ENCODE assay signal across 9 cellular contexts in genomic region chr1:155166373-155167165, GRCh38. TPM values are rescaled to one million over a fixed set of nuclear protein-coding genes. Genes with fewer than 3 reads are reported as not detected.
DNase-seq lines count a peak whose midpoint lies in the region; ATAC-seq, FAIRE-seq and TF ChIP-seq lines count a peak whose summit lies in the region.
"Had no signal": no experiment of that assay in that cellular context is flagged by ENCODE, and none has a peak within 500 bp of the region (broad histone marks: within the 10 kb centered on the region; RNA-seq: fewer than 3 reads in every experiment).

No MANE protein-coding gene starts in this region.

- H3K4me3 Mint-ChIP-seq in osteocyte (ENCODE audit: unreplicated experiment) = no peak overlapping the region

- peak overlapping the region; percentile 73 for H3K18ac ChIP-seq in H1 (ENCODE audit: extremely low read depth, low read length)

- no peak for TF ChIP-seq EP300 in H1 (IDR thresholded peaks at IDR 0.05; ENCODE audit: borderline replicate concordance in 1 of 2, low read depth in 2 of 2, low read length in 2 of 2)

- H3K79me1 ChIP-seq in H1 (ENCODE audit: low read depth, low read length) = no peaks in the 10 kb centered on the region

- H3K4ac ChIP-seq in H1 (replicated peaks; ENCODE audit: insufficient read length, low read depth, low read length) = peak overlapping the region; percentile 71

- no peak for FAIRE-seq in H1 (lab: Jason Lieb, UNC)

- peak overlapping the region; percentile 46 for H4K5ac ChIP-seq in H1 (ENCODE audit: insufficient read length, low read depth, low read length)

- H3K27me3 Mint-ChIP-seq in osteocyte (ENCODE audit: unreplicated experiment) = no peaks in the 10 kb centered on the region

- H3K4me1 ChIP-seq in H1 (replicated peaks in 1 of 4; ENCODE audit: control insufficient read depth in 3 of 4, insufficient read depth in 4 of 4, low read length in 3 of 4) = peaks cover 2 to 17% (median 13%) of the 10 kb centered on the region in 4 experiments

- POLR2A ChIA-PET in H1 (lab: Charles Lee; ENCODE audit: partially characterized antibody) = interaction anchor here (0.5 to 3.0 kb wide), 17 partner anchors 8 to 195 kb away, joined by 3 to 24 read pairs (median 4); partner anchors contain the start of gene SLC50A1

- peak in 1 of 2 experiments; percentile 29; a peak in 1 of 3 replicates for TF ChIP-seq POLR2A in H1 (IDR thresholded peaks at IDR 0.05; ENCODE audit: control extremely low read depth in 1 of 2, low read depth in 2 of 2, low read length in 2 of 2)

- H2BK12ac ChIP-seq in H1 (ENCODE audit: low read depth, low read length) = peak overlapping the region; percentile 87; the same call in 1 of the 2 replicates

- H3K23me2 ChIP-seq in H1 (ENCODE audit: low read depth, low read length) = peaks cover 11% of the 10 kb centered on the region

- no peaks in the 10 kb centered on the region for H3K9me3 ChIP-seq in H1 (ENCODE audit: insufficient read depth in 2 of 2, low read depth in 1 of 2, low read length in 1 of 2)

- H4K91ac ChIP-seq in H1 (replicated peaks; ENCODE audit: insufficient read length, low read length) = peak overlapping the region; percentile 75

- WGBS in H1 (ENCODE audit: extremely low coverage in 1 of 2, insufficient coverage in 1 of 2, insufficient read length in 1 of 2, insufficient replicate concordance in 2 of 2, low coverage in 1 of 2, low lambda C conversion rate in 2 of 2, missing lambda C conversion rate in 1 of 2), 2 experiments = 16% methylated on average over 22 of the region's 31 CpGs; no CpG with 5 or more reads in 1 of the 2 experiments

- H3K27ac Mint-ChIP-seq in osteocyte (ENCODE audit: unreplicated experiment) = no peak overlapping the region

- H2BK15ac ChIP-seq in H1 (ENCODE audit: low read length) = peak overlapping the region; percentile 100; the same call in 1 of the 2 replicates

- no peak overlapping the region for H3K23ac ChIP-seq in H1 (ENCODE audit: insufficient read length)

- H3K9me3 Mint-ChIP-seq in osteocyte (ENCODE audit: unreplicated experiment) = no peaks in the 10 kb centered on the region

- CTCF ChIA-PET in H1 (lab: Charles Lee; ENCODE audit: partially characterized antibody) = interaction anchor here (0.6 to 12.4 kb wide), 31 partner anchors 7 to 560 kb away, joined by 3 to 215 read pairs (median 5); partner anchors contain the start of genes DPM3, EFNA1, EFNA4 and SLC50A1

- H3K4me2 ChIP-seq in H1 (ENCODE audit: insufficient read depth in 1 of 2, low read depth in 2 of 2, low read length in 2 of 2) = peak overlapping the region; percentile 63 to 100

- H4K20me1 ChIP-seq in H1 (replicated peaks in 1 of 2; ENCODE audit: control insufficient read depth in 1 of 2, insufficient read depth in 2 of 2, low read length in 2 of 2) = no peaks in the 10 kb centered on the region

- H3K14ac ChIP-seq in H1 (ENCODE audit: insufficient read length) = no peak overlapping the region

- no peaks in the 10 kb centered on the region for H3K27me3 ChIP-seq in H1 (replicated peaks in 1 of 4; ENCODE audit: control insufficient read depth in 3 of 4, extremely low read depth in 1 of 4, insufficient read depth in 3 of 4, low read length in 3 of 4)

- H3K4me1 Mint-ChIP-seq in osteocyte (ENCODE audit: unreplicated experiment) = peaks cover 9% of the 10 kb centered on the region

- H2AFZ ChIP-seq in H1 (ENCODE audit: low read length) = peak overlapping the region; percentile 37

- H3K4me3 ChIP-seq in H1 (ENCODE audit: extremely low read depth in 1 of 4, insufficient read depth in 2 of 4, low read depth in 3 of 4, low read length in 4 of 4) = peak overlapping the region; percentile 28 to 71 (median 32); a peak in 6 of 8 replicates

- peak overlapping the region in 1 of 4 experiments; percentile 8; a peak in 1 of 7 replicates for H3K9ac ChIP-seq in H1 (replicated peaks in 1 of 4; ENCODE audit: extremely low read depth in 1 of 4, low read depth in 3 of 4, low read length in 3 of 4)

- peak overlapping the region; percentile 60; the same call in 1 of the 2 replicates for H2BK5ac ChIP-seq in H1 (ENCODE audit: low read depth, low read length)

- DNase-seq in Ammon's horn (ENCODE audit: low spot score) = peak; percentile 62
- DNase-seq in Kasumi-1 (lab: John Stamatoyannopoulos, UW) = peak; percentile 89 to 92
- peak in 1 of 2 experiments; percentile 82 for DNase-seq in H1 (ENCODE audit: low read depth in 1 of 2, low spot score in 2 of 2)
- peak; percentile 55 for DNase-seq in medulla oblongata (ENCODE audit: extremely low spot score)
- no peak for DNase-seq in HT-29 (ENCODE audit: low spot score)
- DNase-seq in osteocyte (ENCODE audit: extremely low spot score, unreplicated experiment) = no peak
- no peak for DNase-seq in activated gamma-delta T cell (lab: John Stamatoyannopoulos, UW)

- TF ChIP-seq CTCF in H1 (IDR thresholded peaks at IDR 0.05; ENCODE audit: control extremely low read depth in 1 of 3, insufficient read depth in 1 of 3, low read depth in 1 of 3, low read length in 3 of 3) (no peak), osteocyte (IDR thresholded peaks at IDR 0.05) (no peak)

- no peak overlapping the region for H3K27ac ChIP-seq in H1 (ENCODE audit: low read depth, low read length)

- H2BK120ac ChIP-seq in H1 (replicated peaks; ENCODE audit: low read depth, low read length) = no peak overlapping the region

- 0 out of 2 replicates have a peak overlapping the region, but pooled peaks have one; percentile 2 for H2BK20ac ChIP-seq in H1 (ENCODE audit: low read length)

- H3K36me3 Mint-ChIP-seq in osteocyte (ENCODE audit: unreplicated experiment) = peaks cover 11% of the 10 kb centered on the region

- H3K56ac ChIP-seq in H1 (replicated peaks; ENCODE audit: insufficient read length, low read depth, low read length) = no peak overlapping the region

- no peak for TF ChIP-seq RAD21 in H1 (IDR thresholded peaks at IDR 0.05 in 1 of 2, conservative IDR thresholded peaks at IDR 0.05 in 1 of 2; ENCODE audit: low read depth in 2 of 2, low read length in 2 of 2)

- H2AK5ac ChIP-seq in H1 (ENCODE audit: low read depth, low read length) = no peak overlapping the region

- ATAC-seq in GM21515 (IDR thresholded peaks at IDR 0.05; ENCODE audit: unreplicated experiment) = no peak

- H4K8ac ChIP-seq in H1 (ENCODE audit: extremely low read depth, insufficient read depth, low read length) = peak overlapping the region; percentile 42

- H3K36me3 ChIP-seq in H1 (ENCODE audit: control insufficient read depth in 2 of 4, insufficient read depth in 4 of 4, low read length in 3 of 4) = peaks cover 0 to 10% (median 7%) of the 10 kb centered on the region in 4 experiments; a peak in 4 of 8 replicates

- peaks cover 0 to 2% of the 10 kb centered on the region in 2 experiments; a peak in 1 of 4 replicates for H3K79me2 ChIP-seq in H1 (ENCODE audit: control insufficient read depth in 1 of 2, insufficient read depth in 2 of 2, low read length in 2 of 2)

RNA-seq across cellular contexts. Expression of gene KRTCAP2, which starts 6.5 kb away (rescaled TPM):
- total RNA-seq in H1 (2021; fragmentation: NEBNext Ultra II Directional; extraction: Animal tissue kit (Norgen Biotek cat#: 25700)) = 146 TPM in 2 replicates
- 317 and 419 TPM in 2 replicates for polyA plus RNA-seq in H1 (2011; rRNA removed)
- 199 TPM for polyA plus RNA-seq in H1 (2011; cell fraction: cytosol; rRNA removed)
- polyA plus RNA-seq in H1 (2011; cell fraction: nucleus; rRNA removed) = 287 TPM
- polyA plus RNA-seq in H1 (2012, experiment 1 of 2) = 150 to 268 TPM (median 247 TPM) in 4 replicates
- 705 TPM for polyA plus RNA-seq in H1 (2012, experiment 2 of 2)
- 290 TPM for polyA plus RNA-seq in H1 (2013, experiment 1 of 2)
- 399 TPM for polyA plus RNA-seq in H1 (2013, experiment 2 of 2)
- 107 and 146 TPM in 2 replicates for polyA minus RNA-seq in H1 (2011; rRNA and poly(A)+ RNA removed)
- polyA minus RNA-seq in H1 (2011; cell fraction: cytosol; rRNA and poly(A)+ RNA removed) = 86.3 TPM
- 82.9 TPM for polyA minus RNA-seq in H1 (2011; cell fraction: nucleus; rRNA and poly(A)+ RNA removed)
- 107 and 128 TPM in 2 replicates for total RNA-seq in HT-29 (2014; rRNA removed; shearing (Covaris generic))
- total RNA-seq in osteocyte = 190 and 201 TPM in 2 replicates

RNA-seq across cellular contexts. Expression of gene TRIM46, which starts 7.1 kb away (rescaled TPM):
- 15.0 and 15.5 TPM in 2 replicates for total RNA-seq in H1 (2021; fragmentation: NEBNext Ultra II Directional; extraction: Animal tissue kit (Norgen Biotek cat#: 25700))
- polyA plus RNA-seq in H1 (2011; rRNA removed) = 21.6 and 34.7 TPM in 2 replicates
- polyA plus RNA-seq in H1 (2011; cell fraction: cytosol; rRNA removed) = 29.4 TPM
- polyA plus RNA-seq in H1 (2011; cell fraction: nucleus; rRNA removed) = 94.4 TPM
- 18.2 to 22.5 TPM (median 20.8 TPM) in 4 replicates for polyA plus RNA-seq in H1 (2012, experiment 1 of 2)
- 12.6 TPM for polyA plus RNA-seq in H1 (2012, experiment 2 of 2)
- polyA plus RNA-seq in H1 (2013, experiment 1 of 2) = 11.7 TPM
- polyA plus RNA-seq in H1 (2013, experiment 2 of 2) = 9.4 TPM
- 11.4 and 11.5 TPM in 2 replicates for polyA minus RNA-seq in H1 (2011; rRNA and poly(A)+ RNA removed)
- polyA minus RNA-seq in H1 (2011; cell fraction: cytosol; rRNA and poly(A)+ RNA removed) = 13.7 TPM
- 28.4 TPM for polyA minus RNA-seq in H1 (2011; cell fraction: nucleus; rRNA and poly(A)+ RNA removed)
- not detected in 2 replicates for total RNA-seq in HT-29 (2014; rRNA removed; shearing (Covaris generic))
- 6.1 and 7.7 TPM in 2 replicates for total RNA-seq in osteocyte

RNA-seq across cellular contexts. Expression of gene DPM3, which starts 26.2 kb away (rescaled TPM):
- total RNA-seq in H1 (2021; fragmentation: NEBNext Ultra II Directional; extraction: Animal tissue kit (Norgen Biotek cat#: 25700)) = 44.8 and 49.3 TPM in 2 replicates
- 227 and 349 TPM in 2 replicates for polyA plus RNA-seq in H1 (2011; rRNA removed)
- polyA plus RNA-seq in H1 (2011; cell fraction: cytosol; rRNA removed) = 166 TPM
- polyA plus RNA-seq in H1 (2011; cell fraction: nucleus; rRNA removed) = 111 TPM
- 30.1 to 106 TPM (median 79.5 TPM) in 4 replicates for polyA plus RNA-seq in H1 (2012, experiment 1 of 2)
- polyA plus RNA-seq in H1 (2012, experiment 2 of 2) = 141 TPM
- 184 TPM for polyA plus RNA-seq in H1 (2013, experiment 1 of 2)
- polyA plus RNA-seq in H1 (2013, experiment 2 of 2) = 217 TPM
- 6.9 and 13.7 TPM in 2 replicates for polyA minus RNA-seq in H1 (2011; rRNA and poly(A)+ RNA removed)
- 6.6 TPM for polyA minus RNA-seq in H1 (2011; cell fraction: cytosol; rRNA and poly(A)+ RNA removed)
- 11.4 TPM for polyA minus RNA-seq in H1 (2011; cell fraction: nucleus; rRNA and poly(A)+ RNA removed)
- total RNA-seq in HT-29 (2014; rRNA removed; shearing (Covaris generic)) = 86.2 and 100 TPM in 2 replicates
- 61.3 and 64.4 TPM in 2 replicates for total RNA-seq in osteocyte

RNA-seq across cellular contexts. Expression of gene SLC50A1, which starts 30.9 kb away (rescaled TPM):
- total RNA-seq in H1 (2021; fragmentation: NEBNext Ultra II Directional; extraction: Animal tissue kit (Norgen Biotek cat#: 25700)) = 36.5 and 41.6 TPM in 2 replicates
- 80.7 and 90.8 TPM in 2 replicates for polyA plus RNA-seq in H1 (2011; rRNA removed)
- polyA plus RNA-seq in H1 (2011; cell fraction: cytosol; rRNA removed) = 61.8 TPM
- 34.9 TPM for polyA plus RNA-seq in H1 (2011; cell fraction: nucleus; rRNA removed)
- polyA plus RNA-seq in H1 (2012, experiment 1 of 2) = 36.0 to 50.1 TPM (median 39.0 TPM) in 4 replicates
- polyA plus RNA-seq in H1 (2012, experiment 2 of 2) = 56.4 TPM
- polyA plus RNA-seq in H1 (2013, experiment 1 of 2) = 47.5 TPM
- 50.4 TPM for polyA plus RNA-seq in H1 (2013, experiment 2 of 2)
- 42.3 and 45.2 TPM in 2 replicates for polyA minus RNA-seq in H1 (2011; rRNA and poly(A)+ RNA removed)
- 19.9 TPM for polyA minus RNA-seq in H1 (2011; cell fraction: cytosol; rRNA and poly(A)+ RNA removed)
- 14.1 TPM for polyA minus RNA-seq in H1 (2011; cell fraction: nucleus; rRNA and poly(A)+ RNA removed)
- 38.8 and 47.5 TPM in 2 replicates for total RNA-seq in HT-29 (2014; rRNA removed; shearing (Covaris generic))
- 26.5 and 26.6 TPM in 2 replicates for total RNA-seq in osteocyte

RNA-seq across cellular contexts. Expression of gene EFNA1, which starts 38.9 kb away (rescaled TPM):
- 4.0 and 4.9 TPM in 2 replicates for total RNA-seq in H1 (2021; fragmentation: NEBNext Ultra II Directional; extraction: Animal tissue kit (Norgen Biotek cat#: 25700))
- 11.8 and 14.6 TPM in 2 replicates for polyA plus RNA-seq in H1 (2011; rRNA removed)
- 12.1 TPM for polyA plus RNA-seq in H1 (2011; cell fraction: cytosol; rRNA removed)
- polyA plus RNA-seq in H1 (2011; cell fraction: nucleus; rRNA removed) = 8.9 TPM
- polyA plus RNA-seq in H1 (2012, experiment 1 of 2) = 5.4 to 7.8 TPM (median 6.7 TPM) in 4 replicates
- polyA plus RNA-seq in H1 (2012, experiment 2 of 2) = 4.6 TPM
- 3.8 TPM for polyA plus RNA-seq in H1 (2013, experiment 1 of 2)
- 4.2 TPM for polyA plus RNA-seq in H1 (2013, experiment 2 of 2)
- 7.3 and 12.6 TPM in 2 replicates for polyA minus RNA-seq in H1 (2011; rRNA and poly(A)+ RNA removed)
- 13.0 TPM for polyA minus RNA-seq in H1 (2011; cell fraction: cytosol; rRNA and poly(A)+ RNA removed)
- polyA minus RNA-seq in H1 (2011; cell fraction: nucleus; rRNA and poly(A)+ RNA removed) = 9.7 TPM
- total RNA-seq in HT-29 (2014; rRNA removed; shearing (Covaris generic)) = 49.8 and 62.7 TPM in 2 replicates
- 29.3 and 31.3 TPM in 2 replicates for total RNA-seq in osteocyte
- total RNA-seq: T-helper 1 cell treated with Interleukin-12 subunit alpha and Interleukin-12 subunit beta and Interleukin-4 antibody, amounts not matched to agents 30 ng/mL and 1 ng/mL, for 36 hours had no signal

Comparison
In these comparisons a context has a peak if more than half of its experiments do, and no peak if none do; other contexts are left out.
1. DNase-seq: peak in Ammon's horn (single experiment), Kasumi-1 (2 of 2) and medulla oblongata (single experiment); none in HT-29 (single experiment), osteocyte (single experiment) and activated gamma-delta T cell (single experiment).